1 cellular context compared by ENCODE assay signal in genomic region chr14:68932686-68933085, GRCh38.
TF ChIP-seq lines count a peak whose summit lies in the region.

No MANE protein-coding gene starts in this region.

TF ChIP-seq in HepG2, 621 proteins besides CTCF, POLR2A, EP300 and RAD21 (continued from another document):
- TF ChIP-seq ZNF784 (CRISPR knock-in tag; IDR thresholded peaks at IDR 0.05; ENCODE audit: borderline replicate concordance) (no peak), ZNF430 (CRISPR knock-in tag; IDR thresholded peaks at IDR 0.05) (no peak)
